In the genomic region with DNA sequence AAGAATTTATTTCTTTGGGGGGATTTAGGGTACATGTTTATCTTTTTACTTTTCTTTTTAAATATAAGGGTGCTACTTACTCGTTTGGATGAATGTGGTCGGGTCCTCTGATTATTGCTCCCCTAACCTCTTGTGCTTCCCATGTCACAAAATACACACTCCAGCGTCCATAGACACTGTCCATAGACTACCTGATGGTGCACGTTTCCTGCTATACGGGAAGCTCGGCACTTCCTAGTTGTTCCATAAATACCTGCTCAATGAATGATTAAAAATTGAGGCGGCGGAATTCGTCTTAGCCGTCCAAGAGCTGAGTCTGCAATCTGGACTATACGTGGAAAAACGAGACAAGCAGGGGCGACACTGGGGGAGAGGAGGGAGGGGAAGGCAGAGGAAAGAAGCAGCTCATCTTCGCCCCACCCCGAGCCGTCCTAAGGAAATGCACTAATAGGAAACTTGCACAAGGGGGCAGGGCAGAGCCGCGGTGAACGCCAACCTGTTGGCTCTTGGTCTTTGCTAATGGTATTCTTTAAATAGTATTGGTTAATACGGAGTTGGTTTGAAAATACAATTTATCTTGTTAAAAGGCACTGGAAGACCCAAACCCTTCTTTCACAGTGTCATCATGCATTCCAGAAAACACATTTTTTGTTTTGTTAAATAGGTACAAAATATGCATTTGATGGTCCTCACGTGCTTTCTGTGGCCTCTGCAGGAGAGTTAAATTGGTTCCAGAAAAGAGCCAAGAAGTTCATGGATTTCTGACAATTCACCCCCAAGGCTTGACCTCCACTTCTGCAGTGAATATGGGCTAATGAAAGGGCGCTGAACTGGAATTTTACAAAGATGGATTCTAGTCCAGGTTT, we compare ENCODE assay signal across 8 cellular contexts.
DNase-seq lines count a peak whose midpoint lies in the region; ATAC-seq lines count a peak whose summit lies in the region.

No MANE protein-coding gene starts in this region.

- DNase-seq in Ammon's horn (ENCODE audit: low spot score) (peak; percentile 68), SW480 (ENCODE audit: low spot score) (peak; percentile 18), globus pallidus (ENCODE audit: low spot score) (peak; percentile 53), putamen (ENCODE audit: low spot score) (peak; percentile 48)
- no peak for DNase-seq in central memory CD4-positive, alpha-beta T cell

- ATAC-seq in GM18502 (IDR thresholded peaks at IDR 0.05; ENCODE audit: poor library complexity, unreplicated experiment) = peak; percentile 92
- ATAC-seq in HG03342 (IDR thresholded peaks at IDR 0.05; ENCODE audit: unreplicated experiment) = peak; percentile 89
- no peak for ATAC-seq in GM21786 (IDR thresholded peaks at IDR 0.05; ENCODE audit: unreplicated experiment)
